ENCODE assay signal across 22 cellular contexts in genomic region chr5:72498284-72498683, GRCh38. TPM values are rescaled to one million over a fixed set of nuclear protein-coding genes. Genes with fewer than 3 reads are reported as not detected.
DNase-seq lines count a peak whose midpoint lies in the region; ATAC-seq and TF ChIP-seq lines count a peak whose summit lies in the region.
"Had no signal": no experiment of that assay in that cellular context is flagged by ENCODE, and none has a peak within 500 bp of the region (broad histone marks: within the 10 kb centered on the region; RNA-seq: fewer than 3 reads in every experiment).

No MANE protein-coding gene starts in this region.

- H3K27me3 Mint-ChIP-seq in activated CD4-positive, alpha-beta T cell treated with anti-CD3 and anti-CD28 coated beads for 36 hours = peaks cover 8% of the 10 kb centered on the region

- ATAC-seq in activated CD4-positive, alpha-beta T cell treated with anti-CD3 and anti-CD28 coated beads for 36 hours = no peak
- ATAC-seq in HG02840 (IDR thresholded peaks at IDR 0.05; ENCODE audit: low FRiP score, unreplicated experiment) (no peak), HG03521 (IDR thresholded peaks at IDR 0.05; ENCODE audit: unreplicated experiment) (no peak), GM18511 (IDR thresholded peaks at IDR 0.05; ENCODE audit: unreplicated experiment) (no peak)
- ATAC-seq: CD8-positive, alpha-beta T cell had no signal

- no peaks in the 10 kb centered on the region for H3K9me3 Mint-ChIP-seq in activated CD4-positive, alpha-beta T cell treated with anti-CD3 and anti-CD28 coated beads for 36 hours (ENCODE audit: low read depth)
- H3K9me3 Mint-ChIP-seq: activated naive CD8-positive, alpha-beta T cell treated with anti-CD3 and anti-CD28 coated beads, Interleukin-2, amount 10 ng/mL, durations not matched to agents 7 days and 5 days; CD8-positive, alpha-beta T cell; nephron progenitor cell had no signal

- POLR2A ChIA-PET in activated CD4-positive, alpha-beta T cell treated with anti-CD3 and anti-CD28 coated beads for 36 hours (lab: Charles Lee) = no interaction called here

- no peaks in the 10 kb centered on the region for H3K4me1 Mint-ChIP-seq in activated CD4-positive, alpha-beta T cell treated with anti-CD3 and anti-CD28 coated beads for 36 hours
- H3K4me1 Mint-ChIP-seq: activated naive CD8-positive, alpha-beta T cell treated with anti-CD3 and anti-CD28 coated beads, Interleukin-2, amount 10 ng/mL, durations not matched to agents 7 days and 5 days; nephron progenitor cell had no signal

- H3K4me3 Mint-ChIP-seq in activated CD4-positive, alpha-beta T cell treated with anti-CD3 and anti-CD28 coated beads for 36 hours = no peak overlapping the region
- H3K4me3 Mint-ChIP-seq: activated naive CD8-positive, alpha-beta T cell treated with anti-CD3 and anti-CD28 coated beads, Interleukin-2, amount 10 ng/mL, durations not matched to agents 7 days and 5 days; CD8-positive, alpha-beta T cell; nephron progenitor cell had no signal

- H3K4me3 ChIP-seq in cardiac fibroblast (replicated peaks in 1 of 2; ENCODE audit: low read depth in 2 of 2, low read length in 2 of 2) = no peak overlapping the region
- H3K4me3 ChIP-seq: PC-9, stomach, uterus had no signal

- H3K27ac Mint-ChIP-seq in activated CD4-positive, alpha-beta T cell treated with anti-CD3 and anti-CD28 coated beads for 36 hours = no peak overlapping the region
- H3K27ac Mint-ChIP-seq: activated naive CD8-positive, alpha-beta T cell treated with anti-CD3 and anti-CD28 coated beads, Interleukin-2, amount 10 ng/mL, durations not matched to agents 7 days and 5 days; CD8-positive, alpha-beta T cell; nephron progenitor cell had no signal

- CTCF ChIA-PET in activated CD4-positive, alpha-beta T cell treated with anti-CD3 and anti-CD28 coated beads for 36 hours (lab: Charles Lee) = no interaction called here

- no peaks in the 10 kb centered on the region for H3K36me3 Mint-ChIP-seq in activated CD4-positive, alpha-beta T cell treated with anti-CD3 and anti-CD28 coated beads for 36 hours (ENCODE audit: low read depth)
- H3K36me3 Mint-ChIP-seq: activated naive CD8-positive, alpha-beta T cell treated with anti-CD3 and anti-CD28 coated beads, Interleukin-2, amount 10 ng/mL, durations not matched to agents 7 days and 5 days; CD8-positive, alpha-beta T cell had no signal

- DNase-seq in COLO829 (ENCODE audit: low spot score) (peak; percentile 74), M059J (ENCODE audit: low read depth) (peak; percentile 69), cardiac fibroblast (ENCODE audit: low read depth in 2 of 2) (peak; percentile 63 to 73), hepatic stellate cell (ENCODE audit: low spot score) (peak; percentile 41)
- DNase-seq in activated CD4-positive, alpha-beta T cell treated with anti-CD3 and anti-CD28 coated beads for 36 hours = no peak
- DNase-seq: activated CD4-positive, alpha-beta T cell treated with anti-CD3 and anti-CD28 coated beads, Interleukin-2, amount 50 U/mL, for 48 hours; activated naive CD8-positive, alpha-beta T cell treated with anti-CD3 and anti-CD28 coated beads, Interleukin-2, amount 10 ng/mL, durations not matched to agents 7 days and 5 days; activated T-cell treated with anti-CD3 and anti-CD28 coated beads, Interleukin-2, amount 50 U/mL, for 48 hours; CD8-positive, alpha-beta T cell; head of caudate nucleus; MM.1S; NCI-H1930; NCI-H69; nephron progenitor cell; PC-9; stomach; uterus had no signal

- TF ChIP-seq CTCF in cardiac fibroblast (IDR thresholded peaks at IDR 0.05; ENCODE audit: low read depth, low read length) = no peak

- intact Hi-C loops in activated CD4-positive, alpha-beta T cell treated with anti-CD3 and anti-CD28 coated beads for 36 hours (cut with DNase I, micrococcal nuclease) = no loop called here

RNA-seq across cellular contexts. Expression of gene ZNF366, which starts 8.9 kb away (rescaled TPM):
- 0.96 and 1.4 TPM in 2 replicates for total RNA-seq in M059J (2014; rRNA removed; shearing (Covaris generic))
- total RNA-seq in activated CD4-positive, alpha-beta T cell treated with anti-CD3 and anti-CD28 coated beads for 36 hours = not detected
- total RNA-seq: CD8-positive, alpha-beta T cell; H1; HT-29 had no signal
